In genomic region chr14:96083667-96084320, GRCh38 we compare ENCODE assay signal across 14 cellular contexts. TPM values are rescaled to one million over a fixed set of nuclear protein-coding genes. Genes with fewer than 3 reads are reported as not detected.
DNase-seq lines count a peak whose midpoint lies in the region; ATAC-seq and TF ChIP-seq lines count a peak whose summit lies in the region.
"Had no signal": no experiment of that assay in that cellular context is flagged by ENCODE, and none has a peak within 500 bp of the region (broad histone marks: within the 10 kb centered on the region; RNA-seq: fewer than 3 reads in every experiment).

No MANE protein-coding gene starts in this region.

- H3K27ac ChIP-seq in mammary epithelial cell (ENCODE audit: insufficient read depth, low read depth, low read length), result no peak overlapping the region
- H3K27ac ChIP-seq: 22Rv1, transverse colon had no signal

- H3K36me3 Mint-ChIP-seq in activated CD8-positive, alpha-beta memory T cell treated with anti-CD3 and anti-CD28 coated beads, Interleukin-2, amount 10 ng/mL, durations not matched to agents 7 days and 5 days, result no peaks in the 10 kb centered on the region
- H3K36me3 Mint-ChIP-seq: memory B cell had no signal

- H2AFZ ChIP-seq in mammary epithelial cell (ENCODE audit: low read depth, low read length), result no peak overlapping the region

- no peaks in the 10 kb centered on the region for H3K4me1 Mint-ChIP-seq in activated CD8-positive, alpha-beta memory T cell treated with anti-CD3 and anti-CD28 coated beads, Interleukin-2, amount 10 ng/mL, durations not matched to agents 7 days and 5 days
- H3K4me1 Mint-ChIP-seq: memory B cell had no signal

- H3K27me3 Mint-ChIP-seq in activated CD8-positive, alpha-beta memory T cell treated with anti-CD3 and anti-CD28 coated beads, Interleukin-2, amount 10 ng/mL, durations not matched to agents 7 days and 5 days, result no peaks in the 10 kb centered on the region
- H3K27me3 Mint-ChIP-seq: memory B cell had no signal

- BruUV-seq in mammary epithelial cell (replicated peaks; lab: Mats Ljungman, UMichigan), result no TSS peak

- CTCF ChIA-PET in mammary epithelial cell (lab: Charles Lee; ENCODE audit: low non-redundant PET), result interaction anchor here (0.7 kb wide), 1 partner anchor 27 kb away, joined by 5 read pairs; no protein-coding TSS in a partner anchor
- CTCF ChIA-PET in activated CD8-positive, alpha-beta memory T cell treated with anti-CD3 and anti-CD28 coated beads, Interleukin-2, amount 10 ng/mL, durations not matched to agents 7 days and 5 days (lab: Charles Lee), result no interaction called here

- no peak overlapping the region for H3K4me3 Mint-ChIP-seq in activated CD8-positive, alpha-beta memory T cell treated with anti-CD3 and anti-CD28 coated beads, Interleukin-2, amount 10 ng/mL, durations not matched to agents 7 days and 5 days
- H3K4me3 Mint-ChIP-seq: memory B cell had no signal

- H3K4me3 ChIP-seq in mammary epithelial cell (replicated peaks in 1 of 3; ENCODE audit: insufficient read depth in 1 of 3, low read depth in 2 of 3, low read length in 3 of 3), result no peak overlapping the region
- H3K4me3 ChIP-seq: transverse colon had no signal

- 37% methylated on average over 10 of the region's 10 CpGs for WGBS in mammary epithelial cell (ENCODE audit: low coverage, missing lambda C conversion rate)

- H3K27me3 ChIP-seq in mammary epithelial cell (ENCODE audit: insufficient read depth, low read length), result no peaks in the 10 kb centered on the region
- H3K27me3 ChIP-seq: transverse colon had no signal

- dilution Hi-C loops in mammary epithelial cell (cut with HindIII; ENCODE audit: low sequenced_read_pairs), result loop anchor here (25.0 kb wide), 1 partner anchor 521 kb away; no protein-coding TSS in a partner anchor

- TF ChIP-seq CTCF in mammary epithelial cell (conservative IDR thresholded peaks at IDR 0.05 in 1 of 2, IDR thresholded peaks at IDR 0.05 in 1 of 2; ENCODE audit: extremely low read depth in 1 of 2, insufficient read depth in 1 of 2, low read depth in 1 of 2, low read length in 2 of 2), result no peak

- no peaks in the 10 kb centered on the region for H3K9me3 Mint-ChIP-seq in activated CD8-positive, alpha-beta memory T cell treated with anti-CD3 and anti-CD28 coated beads, Interleukin-2, amount 10 ng/mL, durations not matched to agents 7 days and 5 days (ENCODE audit: low read depth)
- H3K9me3 Mint-ChIP-seq: memory B cell had no signal

- ATAC-seq in sciatic nerve (no peak), GM21825 (IDR thresholded peaks at IDR 0.05; ENCODE audit: unreplicated experiment) (no peak), Right ventricle myocardium inferior (no peak)
- ATAC-seq in activated CD8-positive, alpha-beta memory T cell treated with anti-CD3 and anti-CD28 coated beads, Interleukin-2, amount 10 ng/mL, durations not matched to agents 7 days and 5 days, result no peak

- no peaks in the 10 kb centered on the region for H3K9me3 ChIP-seq in mammary epithelial cell (replicated peaks; ENCODE audit: insufficient read depth, low read length)
- H3K9me3 ChIP-seq: transverse colon had no signal

- no peak overlapping the region for H3K4me2 ChIP-seq in mammary epithelial cell (ENCODE audit: insufficient read depth, low read depth, low read length)

- intact Hi-C loops in mammary epithelial cell (cut with micrococcal nuclease) (no loop called here), sciatic nerve (cut with DNase I) (no loop called here), Right ventricle myocardium inferior (cut with DNase I) (no loop called here)

- no peaks in the 10 kb centered on the region for H4K20me1 ChIP-seq in mammary epithelial cell (ENCODE audit: insufficient read depth, low read length)

- no peak overlapping the region for H3K9ac ChIP-seq in mammary epithelial cell (ENCODE audit: insufficient read depth, low read length)

- H3K79me2 ChIP-seq in mammary epithelial cell (ENCODE audit: insufficient read depth, low read length), result no peaks in the 10 kb centered on the region

- H3K27ac Mint-ChIP-seq in activated CD8-positive, alpha-beta memory T cell treated with anti-CD3 and anti-CD28 coated beads, Interleukin-2, amount 10 ng/mL, durations not matched to agents 7 days and 5 days, result no peak overlapping the region
- H3K27ac Mint-ChIP-seq: memory B cell had no signal

- DNase-seq in DMS 273 (lab: John Stamatoyannopoulos, UW; ENCODE audit: unreplicated experiment) (peak; percentile 37), DMS 273 treated with DMSO at 0.1 percent for 48 hours (lab: John Stamatoyannopoulos, UW) (no peak), NCI-H2196 (lab: John Stamatoyannopoulos, UW; ENCODE audit: unreplicated experiment) (peak; percentile 63), mammary epithelial cell (peak; percentile 75), sciatic nerve (ENCODE audit: low spot score) (peak; percentile 31), Right ventricle myocardium inferior (ENCODE audit: missing footprints) (no peak)
- DNase-seq in activated CD8-positive, alpha-beta memory T cell treated with anti-CD3 and anti-CD28 coated beads, Interleukin-2, amount 10 ng/mL, durations not matched to agents 7 days and 5 days, result no peak
- DNase-seq: activated CD4-positive, alpha-beta T cell treated with anti-CD3 and anti-CD28 coated beads, Interleukin-2, amount 50 U/mL, for 1 hour; activated gamma-delta T cell treated with Interleukin-2 at 50 U/mL for 16 hours; occipital lobe; transverse colon had no signal

- H3K4me1 ChIP-seq in mammary epithelial cell (ENCODE audit: insufficient read depth, low read length), result peaks cover 28% of the 10 kb centered on the region
- H3K4me1 ChIP-seq: transverse colon had no signal

- in situ Hi-C loops in mammary epithelial cell (cut with MboI; ENCODE audit: low sequenced_read_pairs in 2 of 2), result no loop called here

- no peaks in the 10 kb centered on the region for H3K36me3 ChIP-seq in mammary epithelial cell (ENCODE audit: insufficient read depth, low read length)
- H3K36me3 ChIP-seq: transverse colon had no signal

RNA-seq across cellular contexts. Expression of gene C14orf132, which starts 44.6 kb away (rescaled TPM):
- total RNA-seq in mammary epithelial cell (1 to 10 TPM; 2.2 to 3.2 TPM), sciatic nerve (18.7 TPM), Right ventricle myocardium inferior (1.5 TPM)
- polyA plus RNA-seq in mammary epithelial cell, result 0.41 TPM
- 1.2 TPM for polyA minus RNA-seq in mammary epithelial cell
- under 1 TPM; 0.20 to 0.33 TPM for total RNA-seq in activated CD8-positive, alpha-beta memory T cell treated with anti-CD3 and anti-CD28 coated beads, Interleukin-2, amount 10 ng/mL, durations not matched to agents 7 days and 5 days

Comparison
In these comparisons a context has a peak if more than half of its experiments do, and no peak if none do; other contexts are left out.
1. DNase-seq: peak in DMS 273 (single experiment), NCI-H2196 (single experiment), mammary epithelial cell (single experiment) and sciatic nerve (single experiment); none in DMS 273 treated with DMSO at 0.1 percent for 48 hours (single experiment), activated CD8-positive, alpha-beta memory T cell treated with anti-CD3 and anti-CD28 coated beads, Interleukin-2, amount 10 ng/mL, durations not matched to agents 7 days and 5 days (single experiment) and Right ventricle myocardium inferior (single experiment).